10 cellular contexts compared by ENCODE assay signal in genomic region chr5:54522080-54522479, GRCh38. TPM values are rescaled to one million over a fixed set of nuclear protein-coding genes. Genes with fewer than 3 reads are reported as not detected.
DNase-seq lines count a peak whose midpoint lies in the region; ATAC-seq and TF ChIP-seq lines count a peak whose summit lies in the region.
"Had no signal": no experiment of that assay in that cellular context is flagged by ENCODE, and none has a peak within 500 bp of the region (broad histone marks: within the 10 kb centered on the region; RNA-seq: fewer than 3 reads in every experiment).

No MANE protein-coding gene starts in this region.

- H3K27me3 Mint-ChIP-seq in brain, result no peaks in the 10 kb centered on the region
- no peaks in the 10 kb centered on the region for H3K27me3 Mint-ChIP-seq in natural killer cell treated with Interleukin-12 subunit alpha and Interleukin-12 subunit beta and Interleukin-15 and Interleukin-18, amount 100 ng/mL, for 72 hours

- H3K9me3 Mint-ChIP-seq in brain, result peaks cover 0 to 9% (median 0%) of the 10 kb centered on the region in 5 experiments
- H3K9me3 Mint-ChIP-seq in natural killer cell treated with Interleukin-12 subunit alpha and Interleukin-12 subunit beta and Interleukin-15 and Interleukin-18, amount 100 ng/mL, for 72 hours, result no peaks in the 10 kb centered on the region

- H2BK5ac ChIP-seq in IMR-90 (ENCODE audit: low read depth, low read length, poor library complexity, severe bottlenecking), result peak overlapping the region; percentile 99

- peak overlapping the region in 1 of 2 experiments; percentile 96; a peak in 2 of 4 replicates for H4K8ac ChIP-seq in IMR-90 (ENCODE audit: low read depth in 2 of 2, low read length in 2 of 2)

- H2AFZ ChIP-seq in IMR-90 (replicated peaks; ENCODE audit: low read length, poor library complexity), result no peak overlapping the region

- peak overlapping the region; percentile 99; the same call in 1 of the 2 replicates for H3K14ac ChIP-seq in IMR-90 (replicated peaks; ENCODE audit: low read depth, low read length)

- no TSS peak for BruUV-seq in IMR-90 (replicated peaks; lab: Mats Ljungman, UMichigan)

- intact Hi-C loops in IMR-90 (cut with micrococcal nuclease), result no loop called here

- peaks cover 3% of the 10 kb centered on the region for H3K4me1 Mint-ChIP-seq in brain
- peaks cover 53 to 62% of the 10 kb centered on the region in 2 donors for H3K4me1 Mint-ChIP-seq in natural killer cell treated with Interleukin-12 subunit alpha and Interleukin-12 subunit beta and Interleukin-15 and Interleukin-18, amount 100 ng/mL, for 72 hours (ENCODE audit: low read depth in 2 of 2)

- WGBS in IMR-90 (ENCODE audit: extremely low coverage in 2 of 2, insufficient read length in 1 of 2), 2 experiments, result no CpG with 5 or more reads among the region's 4 CpGs

- no peak overlapping the region for H3K56ac ChIP-seq in IMR-90 (ENCODE audit: extremely low read depth, insufficient read depth, low read length)

- peaks cover 54% of the 10 kb centered on the region for H3K36me3 Mint-ChIP-seq in brain
- peaks cover 6% of the 10 kb centered on the region for H3K36me3 Mint-ChIP-seq in natural killer cell treated with Interleukin-12 subunit alpha and Interleukin-12 subunit beta and Interleukin-15 and Interleukin-18, amount 100 ng/mL, for 72 hours

- H3K9ac ChIP-seq in IMR-90 (ENCODE audit: low read depth, low read length), result no peak overlapping the region

- no peak for TF ChIP-seq RAD21 in IMR-90 (IDR thresholded peaks at IDR 0.05; ENCODE audit: low read length)

- H2BK15ac ChIP-seq in IMR-90 (ENCODE audit: low read depth, low read length), result no peak overlapping the region

- H3K18ac ChIP-seq in IMR-90 (ENCODE audit: low read depth, low read length), result peak overlapping the region; percentile 17; the same call in 1 of the 2 replicates

- TF ChIP-seq CTCF in IMR-90 (conservative IDR thresholded peaks at IDR 0.05; ENCODE audit: low read depth, low read length) (no peak), brain (conservative IDR thresholded peaks at IDR 0.05) (no peak)

- H4K20me1 ChIP-seq in IMR-90 (ENCODE audit: insufficient read depth, low read length), result peaks cover 81% of the 10 kb centered on the region

- no peak overlapping the region for H4K91ac ChIP-seq in IMR-90 (ENCODE audit: insufficient read depth, low read depth, low read length)

- no peak overlapping the region; the same call in 1 of the 2 replicates for H3K4ac ChIP-seq in IMR-90 (ENCODE audit: low read depth, low read length)

- H3K36me3 ChIP-seq in IMR-90 (ENCODE audit: control insufficient read depth, insufficient read depth, low read length), result peaks cover 40% of the 10 kb centered on the region
- H3K36me3 ChIP-seq: prostate gland had no signal

- peak overlapping the region; percentile 84; the same call in 1 of the 2 replicates for H3K23ac ChIP-seq in IMR-90 (ENCODE audit: low read depth, low read length)

- H3K4me3 Mint-ChIP-seq in brain, result peak overlapping the region; percentile 65 to 90 (median 81)
- H3K4me3 Mint-ChIP-seq in natural killer cell treated with Interleukin-12 subunit alpha and Interleukin-12 subunit beta and Interleukin-15 and Interleukin-18, amount 100 ng/mL, for 72 hours, result peak overlapping the region; percentile 87

- in situ Hi-C loops in IMR-90 (cut with MboI; ENCODE audit: low sequenced_read_pairs), result loop anchor here (10.0 kb wide), 1 partner anchor 633 kb away; no protein-coding TSS in a partner anchor

- 0 out of 2 replicates have a peak overlapping the region, but pooled peaks have one; percentile 8 for H2BK20ac ChIP-seq in IMR-90 (ENCODE audit: low read depth, low read length)

- dilution Hi-C loops in IMR-90 (cut with HindIII; ENCODE audit: low sequenced_read_pairs, unreplicated experiment), result no loop called here

- POLR2A ChIA-PET in IMR-90 (lab: Charles Lee; ENCODE audit: unreplicated experiment), result interaction anchor here (2.0 kb wide), 1 partner anchor 323 kb away, joined by 4 read pairs; no protein-coding TSS in a partner anchor

- H3K4me2 ChIP-seq in IMR-90 (ENCODE audit: low read depth, low read length), result peak overlapping the region; percentile 96

- H3K27me3 ChIP-seq in IMR-90 (ENCODE audit: control insufficient read depth, insufficient read depth, low read length), result no peaks in the 10 kb centered on the region

- H3K9me3 ChIP-seq in IMR-90 (ENCODE audit: control insufficient read depth, insufficient read depth, low read length), result peaks cover 9% of the 10 kb centered on the region
- H3K9me3 ChIP-seq: prostate gland had no signal

- ATAC-seq in IMR-90 (ENCODE audit: low read depth) (no peak), GM19035 (IDR thresholded peaks at IDR 0.05; ENCODE audit: unreplicated experiment) (no peak), GM18520 (IDR thresholded peaks at IDR 0.05; ENCODE audit: unreplicated experiment) (no peak)
- no peak for ATAC-seq in natural killer cell treated with Interleukin-12 subunit alpha and Interleukin-12 subunit beta and Interleukin-15 and Interleukin-18, amount 100 ng/mL, for 72 hours

- peaks cover 19% of the 10 kb centered on the region for H3K4me1 ChIP-seq in IMR-90 (ENCODE audit: control insufficient read depth, insufficient read depth, low read length)

- TF ChIP-seq POLR2A in IMR-90 (IDR thresholded peaks at IDR 0.05; ENCODE audit: low read depth, low read length), result no peak

- DNase-seq in AML-193 (lab: John Stamatoyannopoulos, UW) (peak; percentile 27), IMR-90 (no peak), occipital lobe (lab: John Stamatoyannopoulos, UW) (no peak), NCI-H146 (lab: John Stamatoyannopoulos, UW) (no peak)
- no peak for DNase-seq in natural killer cell treated with Interleukin-12 subunit alpha and Interleukin-12 subunit beta and Interleukin-15 and Interleukin-18, amount 100 ng/mL, for 72 hours (ENCODE audit: low spot score)
- DNase-seq: NCI-H82 had no signal

- peak overlapping the region in 2 of 5 experiments; percentile 51 to 74 for H3K27ac Mint-ChIP-seq in brain
- H3K27ac Mint-ChIP-seq in natural killer cell treated with Interleukin-12 subunit alpha and Interleukin-12 subunit beta and Interleukin-15 and Interleukin-18, amount 100 ng/mL, for 72 hours, result peak overlapping the region; percentile 65 to 95

- peak overlapping the region; percentile 92 for H3K4me3 ChIP-seq in IMR-90 (ENCODE audit: insufficient read depth, low read depth, low read length)
- H3K4me3 ChIP-seq: prostate gland had no signal

- peak overlapping the region; percentile 92; the same call in 1 of the 2 replicates for H3K27ac ChIP-seq in IMR-90 (ENCODE audit: insufficient read depth, low read length)
- H3K27ac ChIP-seq: prostate gland had no signal

- H3K9me1 ChIP-seq in IMR-90 (ENCODE audit: insufficient read depth, low read length), result peaks cover 14% of the 10 kb centered on the region

- peaks cover 0 to 56% of the 10 kb centered on the region in 2 experiments; a peak in 2 of 4 replicates for H3K79me1 ChIP-seq in IMR-90 (ENCODE audit: low read depth in 1 of 2, low read length in 2 of 2)

- CTCF ChIA-PET in IMR-90 (lab: Yijun Ruan, JAX), result interaction anchor here (0.6 kb wide), 1 partner anchor 346 kb away, joined by 3 read pairs; no protein-coding TSS in a partner anchor

- no peak overlapping the region for H2AK9ac ChIP-seq in IMR-90 (replicated peaks; ENCODE audit: low read depth, low read length, poor library complexity)

- H2AK5ac ChIP-seq in IMR-90 (ENCODE audit: low read depth, low read length), result no peak overlapping the region; the same call in 1 of the 2 replicates

- H2BK120ac ChIP-seq in IMR-90 (ENCODE audit: low read depth, low read length), result no peak overlapping the region

- no peak overlapping the region for H4K5ac ChIP-seq in IMR-90 (ENCODE audit: low read depth, low read length)

TF ChIP-seq in IMR-90, 13 proteins besides CTCF, POLR2A, EP300 and RAD21:
- no peak for TF ChIP-seq SMC3 (IDR thresholded peaks at IDR 0.05; ENCODE audit: low read depth, low read length)
- TF ChIP-seq RCOR1 (IDR thresholded peaks at IDR 0.05; ENCODE audit: insufficient replicate concordance, low read length), result no peak
- no peak for TF ChIP-seq BHLHE40 (IDR thresholded peaks at IDR 0.05; ENCODE audit: low read depth, low read length)
- no peak for TF ChIP-seq MAZ (IDR thresholded peaks at IDR 0.05; ENCODE audit: borderline replicate concordance, low read depth, low read length)
- TF ChIP-seq CHD1 (IDR thresholded peaks at IDR 0.05; ENCODE audit: low read depth, low read length), result no peak
- no peak for TF ChIP-seq RFX5 (IDR thresholded peaks at IDR 0.05; ENCODE audit: low read depth, low read length)
- TF ChIP-seq ELK1 (IDR thresholded peaks at IDR 0.05; ENCODE audit: borderline replicate concordance, low read depth, low read length), result no peak
- TF ChIP-seq USF2 (IDR thresholded peaks at IDR 0.05; ENCODE audit: low read depth, low read length), result no peak
- TF ChIP-seq MXI1 (IDR thresholded peaks at IDR 0.05; ENCODE audit: borderline replicate concordance, low read depth, low read length), result no peak
- no peak for TF ChIP-seq FOS (IDR thresholded peaks at IDR 0.05; ENCODE audit: low read depth, low read length)
- TF ChIP-seq MAFK (IDR thresholded peaks at IDR 0.05; ENCODE audit: low read depth, low read length), result no peak

RNA-seq across cellular contexts. Expression of gene SNX18, which starts 4.5 kb away (rescaled TPM):
- total RNA-seq in IMR-90 (2012; rRNA removed) (50.0 and 67.8 TPM in 2 replicates), occipital lobe (25.4 TPM)
- polyA plus RNA-seq in IMR-90 (2012; rRNA removed) (31.2 and 40.1 TPM in 2 replicates), brain (ENCODE audit: insufficient read depth, low read depth, low replicate concordance) (4.9 TPM)
- 33.9 and 66.4 TPM in 2 replicates for polyA plus RNA-seq in IMR-90 (2012; cell fraction: cytosol; rRNA removed)
- 17.8 and 42.7 TPM in 2 replicates for polyA plus RNA-seq in IMR-90 (2012; cell fraction: nucleus; rRNA removed; ENCODE audit: low replicate concordance)
- total RNA-seq in natural killer cell treated with Interleukin-12 subunit alpha and Interleukin-12 subunit beta and Interleukin-15 and Interleukin-18, amount 100 ng/mL, for 72 hours, result 10 to 100 TPM; 19.8 to 31.8 TPM

Comparison
In these comparisons a context has a peak if more than half of its experiments do, and no peak if none do; other contexts are left out.
1. DNase-seq: peak in AML-193 (2 of 2); none in IMR-90 (single experiment), natural killer cell treated with Interleukin-12 subunit alpha and Interleukin-12 subunit beta and Interleukin-15 and Interleukin-18, amount 100 ng/mL, for 72 hours (single experiment), occipital lobe (single experiment) and NCI-H146 (single experiment).